ENCODE assay signal across 1 cellular context in the genomic region with DNA sequence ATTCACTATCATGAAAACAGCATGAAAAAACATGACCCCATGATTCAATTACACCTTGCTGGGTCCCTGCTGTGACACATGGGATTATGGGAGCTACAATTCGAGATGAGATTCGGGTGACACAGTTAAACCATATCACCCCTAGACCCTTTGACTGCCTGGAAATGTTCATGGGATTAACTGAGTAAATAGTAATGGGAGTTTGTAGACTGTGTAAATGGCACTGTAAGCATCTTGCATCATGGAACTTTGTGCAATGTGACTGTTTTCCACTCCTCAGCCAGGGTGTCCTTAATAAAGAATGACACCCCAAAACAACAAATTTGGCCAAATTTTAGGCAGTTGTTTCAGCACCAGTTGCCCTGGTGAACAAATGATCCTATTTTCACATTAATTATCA.
TF ChIP-seq lines count a peak whose summit lies in the region.

No MANE protein-coding gene starts in this region.

TF ChIP-seq in HepG2, 621 proteins besides CTCF, POLR2A, EP300 and RAD21 (continued from another document and continues in another):
- TF ChIP-seq, protein P1, sequence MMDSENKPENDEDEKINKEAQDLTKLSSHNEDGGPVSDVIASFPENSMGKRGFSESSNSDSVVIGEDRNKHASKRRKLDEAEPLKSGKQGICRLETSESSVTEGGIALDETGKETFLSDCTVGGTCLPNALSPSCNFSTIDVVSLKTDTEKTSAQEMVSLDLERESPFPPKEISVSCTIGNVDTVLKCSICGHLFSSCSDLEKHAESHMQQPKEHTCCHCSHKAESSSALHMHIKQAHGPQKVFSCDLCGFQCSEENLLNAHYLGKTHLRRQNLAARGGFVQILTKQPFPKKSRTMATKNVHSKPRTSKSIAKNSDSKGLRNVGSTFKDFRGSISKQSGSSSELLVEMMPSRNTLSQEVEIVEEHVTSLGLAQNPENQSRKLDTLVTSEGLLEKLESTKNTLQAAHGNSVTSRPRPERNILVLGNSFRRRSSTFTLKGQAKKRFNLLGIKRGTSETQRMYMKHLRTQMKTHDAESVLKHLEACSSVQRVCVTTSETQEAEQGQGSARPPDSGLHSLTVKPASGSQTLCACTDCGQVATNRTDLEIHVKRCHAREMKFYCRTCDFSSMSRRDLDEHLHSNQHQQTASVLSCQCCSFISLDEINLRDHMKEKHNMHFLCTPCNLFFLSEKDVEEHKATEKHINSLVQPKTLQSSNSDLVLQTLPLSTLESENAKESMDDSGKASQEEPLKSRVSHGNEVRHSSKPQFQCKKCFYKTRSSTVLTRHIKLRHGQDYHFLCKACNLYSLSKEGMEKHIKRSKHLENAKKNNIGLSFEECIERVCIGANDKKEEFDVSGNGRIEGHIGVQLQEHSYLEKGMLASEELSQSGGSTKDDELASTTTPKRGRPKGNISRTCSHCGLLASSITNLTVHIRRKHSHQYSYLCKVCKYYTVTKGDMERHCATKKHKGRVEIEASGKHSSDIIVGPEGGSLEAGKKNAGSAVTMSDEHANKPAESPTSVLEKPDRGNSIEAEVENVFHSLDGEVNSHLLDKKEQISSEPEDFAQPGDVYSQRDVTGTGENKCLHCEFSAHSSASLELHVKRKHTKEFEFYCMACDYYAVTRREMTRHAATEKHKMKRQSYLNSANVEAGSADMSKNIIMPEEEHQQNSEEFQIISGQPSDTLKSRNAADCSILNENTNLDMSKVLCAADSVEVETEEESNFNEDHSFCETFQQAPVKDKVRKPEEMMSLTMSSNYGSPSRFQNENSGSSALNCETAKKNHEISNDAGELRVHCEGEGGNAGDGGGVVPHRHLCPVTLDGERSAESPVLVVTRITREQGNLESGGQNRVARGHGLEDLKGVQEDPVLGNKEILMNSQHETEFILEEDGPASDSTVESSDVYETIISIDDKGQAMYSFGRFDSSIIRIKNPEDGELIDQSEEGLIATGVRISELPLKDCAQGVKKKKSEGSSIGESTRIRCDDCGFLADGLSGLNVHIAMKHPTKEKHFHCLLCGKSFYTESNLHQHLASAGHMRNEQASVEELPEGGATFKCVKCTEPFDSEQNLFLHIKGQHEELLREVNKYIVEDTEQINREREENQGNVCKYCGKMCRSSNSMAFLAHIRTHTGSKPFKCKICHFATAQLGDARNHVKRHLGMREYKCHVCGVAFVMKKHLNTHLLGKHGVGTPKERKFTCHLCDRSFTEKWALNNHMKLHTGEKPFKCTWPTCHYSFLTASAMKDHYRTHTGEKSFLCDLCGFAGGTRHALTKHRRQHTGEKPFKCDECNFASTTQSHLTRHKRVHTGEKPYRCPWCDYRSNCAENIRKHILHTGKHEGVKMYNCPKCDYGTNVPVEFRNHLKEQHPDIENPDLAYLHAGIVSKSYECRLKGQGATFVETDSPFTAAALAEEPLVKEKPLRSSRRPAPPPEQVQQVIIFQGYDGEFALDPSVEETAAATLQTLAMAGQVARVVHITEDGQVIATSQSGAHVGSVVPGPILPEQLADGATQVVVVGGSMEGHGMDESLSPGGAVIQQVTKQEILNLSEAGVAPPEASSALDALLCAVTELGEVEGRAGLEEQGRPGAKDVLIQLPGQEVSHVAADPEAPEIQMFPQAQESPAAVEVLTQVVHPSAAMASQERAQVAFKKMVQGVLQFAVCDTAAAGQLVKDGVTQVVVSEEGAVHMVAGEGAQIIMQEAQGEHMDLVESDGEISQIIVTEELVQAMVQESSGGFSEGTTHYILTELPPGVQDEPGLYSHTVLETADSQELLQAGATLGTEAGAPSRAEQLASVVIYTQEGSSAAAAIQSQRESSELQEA (CRISPR knock-in tag; IDR thresholded peaks at IDR 0.05; ENCODE audit: not compliant biosample characterization): no peak
- TF ChIP-seq CENPT (CRISPR knock-in tag; IDR thresholded peaks at IDR 0.05; ENCODE audit: low read depth): no peak
- TF ChIP-seq ZNF777 (CRISPR knock-in tag; IDR thresholded peaks at IDR 0.05): no peak
- TF ChIP-seq, protein P2, sequence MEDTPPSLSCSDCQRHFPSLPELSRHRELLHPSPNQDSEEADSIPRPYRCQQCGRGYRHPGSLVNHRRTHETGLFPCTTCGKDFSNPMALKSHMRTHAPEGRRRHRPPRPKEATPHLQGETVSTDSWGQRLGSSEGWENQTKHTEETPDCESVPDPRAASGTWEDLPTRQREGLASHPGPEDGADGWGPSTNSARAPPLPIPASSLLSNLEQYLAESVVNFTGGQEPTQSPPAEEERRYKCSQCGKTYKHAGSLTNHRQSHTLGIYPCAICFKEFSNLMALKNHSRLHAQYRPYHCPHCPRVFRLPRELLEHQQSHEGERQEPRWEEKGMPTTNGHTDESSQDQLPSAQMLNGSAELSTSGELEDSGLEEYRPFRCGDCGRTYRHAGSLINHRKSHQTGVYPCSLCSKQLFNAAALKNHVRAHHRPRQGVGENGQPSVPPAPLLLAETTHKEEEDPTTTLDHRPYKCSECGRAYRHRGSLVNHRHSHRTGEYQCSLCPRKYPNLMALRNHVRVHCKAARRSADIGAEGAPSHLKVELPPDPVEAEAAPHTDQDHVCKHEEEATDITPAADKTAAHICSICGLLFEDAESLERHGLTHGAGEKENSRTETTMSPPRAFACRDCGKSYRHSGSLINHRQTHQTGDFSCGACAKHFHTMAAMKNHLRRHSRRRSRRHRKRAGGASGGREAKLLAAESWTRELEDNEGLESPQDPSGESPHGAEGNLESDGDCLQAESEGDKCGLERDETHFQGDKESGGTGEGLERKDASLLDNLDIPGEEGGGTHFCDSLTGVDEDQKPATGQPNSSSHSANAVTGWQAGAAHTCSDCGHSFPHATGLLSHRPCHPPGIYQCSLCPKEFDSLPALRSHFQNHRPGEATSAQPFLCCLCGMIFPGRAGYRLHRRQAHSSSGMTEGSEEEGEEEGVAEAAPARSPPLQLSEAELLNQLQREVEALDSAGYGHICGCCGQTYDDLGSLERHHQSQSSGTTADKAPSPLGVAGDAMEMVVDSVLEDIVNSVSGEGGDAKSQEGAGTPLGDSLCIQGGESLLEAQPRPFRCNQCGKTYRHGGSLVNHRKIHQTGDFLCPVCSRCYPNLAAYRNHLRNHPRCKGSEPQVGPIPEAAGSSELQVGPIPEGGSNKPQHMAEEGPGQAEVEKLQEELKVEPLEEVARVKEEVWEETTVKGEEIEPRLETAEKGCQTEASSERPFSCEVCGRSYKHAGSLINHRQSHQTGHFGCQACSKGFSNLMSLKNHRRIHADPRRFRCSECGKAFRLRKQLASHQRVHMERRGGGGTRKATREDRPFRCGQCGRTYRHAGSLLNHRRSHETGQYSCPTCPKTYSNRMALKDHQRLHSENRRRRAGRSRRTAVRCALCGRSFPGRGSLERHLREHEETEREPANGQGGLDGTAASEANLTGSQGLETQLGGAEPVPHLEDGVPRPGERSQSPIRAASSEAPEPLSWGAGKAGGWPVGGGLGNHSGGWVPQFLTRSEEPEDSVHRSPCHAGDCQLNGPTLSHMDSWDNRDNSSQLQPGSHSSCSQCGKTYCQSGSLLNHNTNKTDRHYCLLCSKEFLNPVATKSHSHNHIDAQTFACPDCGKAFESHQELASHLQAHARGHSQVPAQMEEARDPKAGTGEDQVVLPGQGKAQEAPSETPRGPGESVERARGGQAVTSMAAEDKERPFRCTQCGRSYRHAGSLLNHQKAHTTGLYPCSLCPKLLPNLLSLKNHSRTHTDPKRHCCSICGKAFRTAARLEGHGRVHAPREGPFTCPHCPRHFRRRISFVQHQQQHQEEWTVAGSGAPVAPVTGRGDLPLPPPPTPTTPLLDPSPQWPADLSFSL (CRISPR knock-in tag; IDR thresholded peaks at IDR 0.05): no peak
- TF ChIP-seq MAFK (conservative IDR thresholded peaks at IDR 0.05 in 1 of 2, IDR thresholded peaks at IDR 0.05 in 1 of 2; ENCODE audit: low read length in 2 of 2): peak; percentile 21 to 38; a peak in 2 of 4 replicates
- TF ChIP-seq, protein P3, sequence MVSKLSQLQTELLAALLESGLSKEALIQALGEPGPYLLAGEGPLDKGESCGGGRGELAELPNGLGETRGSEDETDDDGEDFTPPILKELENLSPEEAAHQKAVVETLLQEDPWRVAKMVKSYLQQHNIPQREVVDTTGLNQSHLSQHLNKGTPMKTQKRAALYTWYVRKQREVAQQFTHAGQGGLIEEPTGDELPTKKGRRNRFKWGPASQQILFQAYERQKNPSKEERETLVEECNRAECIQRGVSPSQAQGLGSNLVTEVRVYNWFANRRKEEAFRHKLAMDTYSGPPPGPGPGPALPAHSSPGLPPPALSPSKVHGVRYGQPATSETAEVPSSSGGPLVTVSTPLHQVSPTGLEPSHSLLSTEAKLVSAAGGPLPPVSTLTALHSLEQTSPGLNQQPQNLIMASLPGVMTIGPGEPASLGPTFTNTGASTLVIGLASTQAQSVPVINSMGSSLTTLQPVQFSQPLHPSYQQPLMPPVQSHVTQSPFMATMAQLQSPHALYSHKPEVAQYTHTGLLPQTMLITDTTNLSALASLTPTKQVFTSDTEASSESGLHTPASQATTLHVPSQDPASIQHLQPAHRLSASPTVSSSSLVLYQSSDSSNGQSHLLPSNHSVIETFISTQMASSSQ (IDR thresholded peaks at IDR 0.05; ENCODE audit: low read depth): no peak
- TF ChIP-seq, protein P3 (CRISPR knock-in tag; IDR thresholded peaks at IDR 0.05; ENCODE audit: borderline replicate concordance): peak; percentile 50; the same call in 1 of the 2 replicates
- no peak for TF ChIP-seq CHD2 (IDR thresholded peaks at IDR 0.05; ENCODE audit: low read depth, low read length)
- TF ChIP-seq RBAK (CRISPR knock-in tag; IDR thresholded peaks at IDR 0.05): no peak
- no peak for TF ChIP-seq WIZ (CRISPR knock-in tag; IDR thresholded peaks at IDR 0.05)
- TF ChIP-seq, protein P4, sequence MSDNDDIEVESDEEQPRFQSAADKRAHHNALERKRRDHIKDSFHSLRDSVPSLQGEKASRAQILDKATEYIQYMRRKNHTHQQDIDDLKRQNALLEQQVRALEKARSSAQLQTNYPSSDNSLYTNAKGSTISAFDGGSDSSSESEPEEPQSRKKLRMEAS (IDR thresholded peaks at IDR 0.05): 0 out of 2 replicates have a peak, but pooled peaks have one; percentile 19
- TF ChIP-seq RAD51 (IDR thresholded peaks at IDR 0.05; ENCODE audit: borderline replicate concordance): no peak
- TF ChIP-seq ZNF550 (CRISPR knock-in tag; IDR thresholded peaks at IDR 0.05; ENCODE audit: borderline replicate concordance): no peak
- TF ChIP-seq, protein P5, sequence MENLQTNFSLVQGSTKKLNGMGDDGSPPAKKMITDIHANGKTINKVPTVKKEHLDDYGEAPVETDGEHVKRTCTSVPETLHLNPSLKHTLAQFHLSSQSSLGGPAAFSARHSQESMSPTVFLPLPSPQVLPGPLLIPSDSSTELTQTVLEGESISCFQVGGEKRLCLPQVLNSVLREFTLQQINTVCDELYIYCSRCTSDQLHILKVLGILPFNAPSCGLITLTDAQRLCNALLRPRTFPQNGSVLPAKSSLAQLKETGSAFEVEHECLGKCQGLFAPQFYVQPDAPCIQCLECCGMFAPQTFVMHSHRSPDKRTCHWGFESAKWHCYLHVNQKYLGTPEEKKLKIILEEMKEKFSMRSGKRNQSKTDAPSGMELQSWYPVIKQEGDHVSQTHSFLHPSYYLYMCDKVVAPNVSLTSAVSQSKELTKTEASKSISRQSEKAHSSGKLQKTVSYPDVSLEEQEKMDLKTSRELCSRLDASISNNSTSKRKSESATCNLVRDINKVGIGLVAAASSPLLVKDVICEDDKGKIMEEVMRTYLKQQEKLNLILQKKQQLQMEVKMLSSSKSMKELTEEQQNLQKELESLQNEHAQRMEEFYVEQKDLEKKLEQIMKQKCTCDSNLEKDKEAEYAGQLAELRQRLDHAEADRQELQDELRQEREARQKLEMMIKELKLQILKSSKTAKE (CRISPR knock-in tag; IDR thresholded peaks at IDR 0.05; ENCODE audit: borderline replicate concordance): peak; percentile 2; the same call in 1 of the 2 replicates
- TF ChIP-seq CC2D1A (CRISPR knock-in tag; IDR thresholded peaks at IDR 0.05): no peak
- no peak for TF ChIP-seq ZNF10 (CRISPR knock-in tag; IDR thresholded peaks at IDR 0.05; ENCODE audit: borderline replicate concordance, low read depth)
- TF ChIP-seq, protein P6, sequence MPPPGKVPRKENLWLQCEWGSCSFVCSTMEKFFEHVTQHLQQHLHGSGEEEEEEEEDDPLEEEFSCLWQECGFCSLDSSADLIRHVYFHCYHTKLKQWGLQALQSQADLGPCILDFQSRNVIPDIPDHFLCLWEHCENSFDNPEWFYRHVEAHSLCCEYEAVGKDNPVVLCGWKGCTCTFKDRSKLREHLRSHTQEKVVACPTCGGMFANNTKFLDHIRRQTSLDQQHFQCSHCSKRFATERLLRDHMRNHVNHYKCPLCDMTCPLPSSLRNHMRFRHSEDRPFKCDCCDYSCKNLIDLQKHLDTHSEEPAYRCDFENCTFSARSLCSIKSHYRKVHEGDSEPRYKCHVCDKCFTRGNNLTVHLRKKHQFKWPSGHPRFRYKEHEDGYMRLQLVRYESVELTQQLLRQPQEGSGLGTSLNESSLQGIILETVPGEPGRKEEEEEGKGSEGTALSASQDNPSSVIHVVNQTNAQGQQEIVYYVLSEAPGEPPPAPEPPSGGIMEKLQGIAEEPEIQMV (CRISPR knock-in tag; IDR thresholded peaks at IDR 0.05; ENCODE audit: low read depth): no peak
- no peak for TF ChIP-seq ZNF616 (CRISPR knock-in tag; IDR thresholded peaks at IDR 0.05; ENCODE audit: low read depth)
- TF ChIP-seq KAT7 (CRISPR knock-in tag; IDR thresholded peaks at IDR 0.05; ENCODE audit: borderline replicate concordance): no peak; the same call in 1 of the 2 replicates
- no peak for TF ChIP-seq ZNF501 (CRISPR knock-in tag; IDR thresholded peaks at IDR 0.05)
- TF ChIP-seq SP2 (CRISPR knock-in tag; IDR thresholded peaks at IDR 0.05): no peak
- TF ChIP-seq ZNF292 (CRISPR knock-in tag; IDR thresholded peaks at IDR 0.05; ENCODE audit: borderline replicate concordance, low read depth): no peak
- TF ChIP-seq TBX2 (CRISPR knock-in tag; IDR thresholded peaks at IDR 0.05; ENCODE audit: borderline replicate concordance): no peak; the same call in 1 of the 2 replicates
- no peak for TF ChIP-seq ZNF660 (CRISPR knock-in tag; IDR thresholded peaks at IDR 0.05; ENCODE audit: borderline replicate concordance, low read depth)
- no peak for TF ChIP-seq STAT5B (CRISPR knock-in tag; IDR thresholded peaks at IDR 0.05)
- peak; percentile 38 for TF ChIP-seq SKI (IDR thresholded peaks at IDR 0.05; ENCODE audit: partially characterized antibody)
